Comparison of ENCODE assay signal across 23 cellular contexts in the genomic region with DNA sequence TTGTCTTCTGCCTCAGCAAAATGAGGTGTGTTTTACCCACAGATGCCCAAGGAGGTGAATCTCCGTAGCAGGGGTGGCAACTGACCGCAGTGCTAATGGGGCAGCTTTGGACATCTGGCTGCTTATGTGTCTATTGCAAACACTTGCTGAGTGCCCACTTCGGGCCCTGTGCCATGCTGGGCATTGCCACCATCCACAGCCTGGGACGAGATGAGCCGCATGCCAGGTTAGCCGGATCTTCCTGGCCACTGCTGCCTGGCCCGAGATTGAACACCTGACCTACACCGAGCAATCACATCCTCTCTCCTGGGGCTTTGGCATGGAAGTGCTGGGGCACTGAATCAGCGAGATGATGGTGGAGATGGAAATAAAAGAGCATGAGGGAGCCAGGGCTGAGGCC.
"Had no signal": no experiment of that assay in that cellular context is flagged by ENCODE, and none has a peak within 500 bp of the region (broad histone marks: within the 10 kb centered on the region; RNA-seq: fewer than 3 reads in every experiment).

No MANE protein-coding gene starts in this region.

- H3K27ac ChIP-seq: brain microvascular endothelial cell, cardiac muscle cell had no signal

- H3K36me3 ChIP-seq: brain microvascular endothelial cell, cardiac muscle cell had no signal

- ATAC-seq: activated CD4-positive, CD25-positive, alpha-beta regulatory T cell treated with anti-CD3 and anti-CD28 coated beads, Interleukin-2, amount 50 U/mL, for 24 hours; activated CD8-positive, alpha-beta T cell treated with anti-CD3 and anti-CD28 coated beads, Interleukin-2, amount 10 ng/mL, durations not matched to agents 7 days and 5 days; PC-3 had no signal

- H3K4me3 ChIP-seq: cardiac muscle cell had no signal

- H3K27me3 ChIP-seq: brain microvascular endothelial cell, cardiac muscle cell had no signal

- DNase-seq: activated CD4-positive, alpha-beta T cell treated with anti-CD3 and anti-CD28 coated beads for 4 hours; activated CD8-positive, alpha-beta memory T cell treated with anti-CD3 and anti-CD28 coated beads, Interleukin-2, amount 50 U/mL, for 48 hours; activated CD8-positive, alpha-beta T cell treated with anti-CD3 and anti-CD28 coated beads, Interleukin-2, amount 10 ng/mL, durations not matched to agents 7 days and 5 days; activated gamma-delta T cell treated with Interleukin-2 at 50 U/mL for 16 hours; activated naive CD4-positive, alpha-beta T cell treated with anti-CD3 and anti-CD28 coated beads, Interleukin-2, amount 10 ng/mL, durations not matched to agents 7 days and 5 days; activated naive CD8-positive, alpha-beta T cell treated with anti-CD3 and anti-CD28 coated beads for 36 hours; activated T-cell treated with anti-CD3 and anti-CD28 coated beads, Interleukin-2, amount 50 U/mL, for 1 hour; brain microvascular endothelial cell; Kasumi-1; KBM-7; NCI-H1105 treated with DMSO at 0.1 percent for 48 hours; NCI-H1436 treated with DMSO at 0.1 percent for 48 hours; NCI-H187; NCI-H2081; NCI-H2171; NCI-H2227 treated with DMSO at 0.1 percent for 48 hours; NCI-H446 treated with DMSO at 0.1 percent for 48 hours; NCI-H526 treated with DMSO at 0.1 percent for 48 hours; NCI-H82; PC-3; SHP77 treated with DMSO at 0.1 percent for 48 hours had no signal
